19 cellular contexts compared by ENCODE assay signal in genomic region chr1:167645161-167645560, GRCh38. TPM values are rescaled to one million over a fixed set of nuclear protein-coding genes. Genes with fewer than 3 reads are reported as not detected.
DNase-seq lines count a peak whose midpoint lies in the region; ATAC-seq and TF ChIP-seq lines count a peak whose summit lies in the region.
"Had no signal": no experiment of that assay in that cellular context is flagged by ENCODE, and none has a peak within 500 bp of the region (broad histone marks: within the 10 kb centered on the region; RNA-seq: fewer than 3 reads in every experiment).

No MANE protein-coding gene starts in this region.

- 42 to 49% methylated on average over 2 of the region's 2 CpGs for WGBS in heart right ventricle, 2 donors

- H3K27me3 ChIP-seq in cardiac muscle cell (no peaks in the 10 kb centered on the region), heart right ventricle (no peaks in the 10 kb centered on the region)
- H3K27me3 ChIP-seq: pancreas, thyroid gland had no signal

- DNase-seq in cardiac muscle cell (ENCODE audit: low read depth in 1 of 2, low spot score in 1 of 2) (no peak), heart right ventricle (no peak), HCEC 1CT (no peak)
- DNase-seq in effector memory CD8-positive, alpha-beta T cell, result no peak
- DNase-seq: activated CD4-positive, alpha-beta T cell treated with anti-CD3 and anti-CD28 coated beads, Interleukin-2, amount 50 U/mL, for 4 hours; H7; hippocampal formation; mucosa of descending colon; NCI-H1694; NCI-H345; pancreas; stimulated activated CD4-positive, alpha-beta T cell treated with anti-CD3 and anti-CD28 coated beads, Interleukin-4, amount 100 ng/mL, for 1 hour; thyroid gland had no signal

- TF ChIP-seq CTCF in cardiac muscle cell (IDR thresholded peaks at IDR 0.05; ENCODE audit: low read depth, low read length), result no peak
- no peak for TF ChIP-seq CTCF in heart right ventricle (IDR thresholded peaks at IDR 0.05)
- TF ChIP-seq CTCF in VCaP (conservative IDR thresholded peaks at IDR 0.05), result no peak

- H3K27ac ChIP-seq in cardiac muscle cell (peak overlapping the region; percentile 43), heart right ventricle (peak overlapping the region in 1 of 10 donors; percentile 0), VCaP (peak overlapping the region; percentile 48)
- H3K27ac ChIP-seq: pancreas, thyroid gland had no signal

- H3K9me3 Mint-ChIP-seq in effector memory CD8-positive, alpha-beta T cell, result no peaks in the 10 kb centered on the region
- H3K9me3 Mint-ChIP-seq in stimulated activated memory B cell treated with anti-CD40 and anti-IgM and Interleukin-4, amounts not matched to agents 10 μg/mL and 1 μg/mL and 100 μg/mL, for 72 hours, result no peaks in the 10 kb centered on the region

- intact Hi-C loops in heart right ventricle (cut with DNase I), result no loop called here

- no peaks in the 10 kb centered on the region for H3K27me3 Mint-ChIP-seq in effector memory CD8-positive, alpha-beta T cell
- H3K27me3 Mint-ChIP-seq in stimulated activated memory B cell treated with anti-CD40 and anti-IgM and Interleukin-4, amounts not matched to agents 10 μg/mL and 1 μg/mL and 100 μg/mL, for 72 hours, result no peaks in the 10 kb centered on the region

- peak overlapping the region; percentile 49 to 53 for H3K4me3 Mint-ChIP-seq in effector memory CD8-positive, alpha-beta T cell
- H3K4me3 Mint-ChIP-seq in stimulated activated memory B cell treated with anti-CD40 and anti-IgM and Interleukin-4, amounts not matched to agents 10 μg/mL and 1 μg/mL and 100 μg/mL, for 72 hours, result no peak overlapping the region

- no peak for ATAC-seq in heart right ventricle
- no peak for ATAC-seq in effector memory CD8-positive, alpha-beta T cell (replicated peaks)
- no peak for ATAC-seq in stimulated activated memory B cell treated with anti-CD40 and anti-IgM and Interleukin-4, amounts not matched to agents 10 μg/mL and 1 μg/mL and 100 μg/mL, for 72 hours
- no peak for ATAC-seq in HG02973 (IDR thresholded peaks at IDR 0.05; ENCODE audit: unreplicated experiment)
- no peak for ATAC-seq in GM18517 (IDR thresholded peaks at IDR 0.05; ENCODE audit: unreplicated experiment)
- ATAC-seq: mucosa of descending colon, pancreas, Right ventricle myocardium inferior had no signal

- peaks cover 21% of the 10 kb centered on the region for H3K4me1 ChIP-seq in cardiac muscle cell (ENCODE audit: low read depth)
- H3K4me1 ChIP-seq in heart right ventricle, result peaks cover 15 to 89% (median 48%) of the 10 kb centered on the region in 9 donors
- H3K4me1 ChIP-seq: pancreas had no signal

- peak overlapping the region; percentile 70 to 81 for H3K27ac Mint-ChIP-seq in effector memory CD8-positive, alpha-beta T cell
- peak overlapping the region; percentile 75 for H3K27ac Mint-ChIP-seq in stimulated activated memory B cell treated with anti-CD40 and anti-IgM and Interleukin-4, amounts not matched to agents 10 μg/mL and 1 μg/mL and 100 μg/mL, for 72 hours

- H3K36me3 ChIP-seq in cardiac muscle cell (peaks cover 11% of the 10 kb centered on the region), heart right ventricle (peaks cover 0 to 38% (median 10%) of the 10 kb centered on the region in 9 donors)
- H3K36me3 ChIP-seq: pancreas, thyroid gland had no signal

- peaks cover 50% of the 10 kb centered on the region for H3K36me3 Mint-ChIP-seq in effector memory CD8-positive, alpha-beta T cell (ENCODE audit: insufficient read depth)
- H3K36me3 Mint-ChIP-seq in stimulated activated memory B cell treated with anti-CD40 and anti-IgM and Interleukin-4, amounts not matched to agents 10 μg/mL and 1 μg/mL and 100 μg/mL, for 72 hours, result peaks cover 47% of the 10 kb centered on the region

- H3K4me3 ChIP-seq in cardiac muscle cell (no peak overlapping the region), heart right ventricle (no peak overlapping the region)
- H3K4me3 ChIP-seq: mucosa of descending colon, pancreas, thyroid gland had no signal

- H3K4me1 Mint-ChIP-seq in effector memory CD8-positive, alpha-beta T cell (ENCODE audit: low read depth in 2 of 2), result peaks cover 77 to 82% of the 10 kb centered on the region in 2 donors
- peaks cover 93% of the 10 kb centered on the region for H3K4me1 Mint-ChIP-seq in stimulated activated memory B cell treated with anti-CD40 and anti-IgM and Interleukin-4, amounts not matched to agents 10 μg/mL and 1 μg/mL and 100 μg/mL, for 72 hours

- no peaks in the 10 kb centered on the region for H3K9me3 ChIP-seq in cardiac muscle cell (ENCODE audit: low read depth)
- H3K9me3 ChIP-seq in heart right ventricle, result no peaks in the 10 kb centered on the region
- H3K9me3 ChIP-seq: mucosa of descending colon, pancreas, thyroid gland had no signal

RNA-seq across cellular contexts. Expression of gene RCSD1, which starts 15.1 kb away (rescaled TPM):
- 317 and 386 TPM in 2 replicates for total RNA-seq in cardiac muscle cell
- polyA plus RNA-seq in cardiac muscle cell, result 77.3 and 100 TPM in 2 replicates
- 10 to 100 TPM; 27.9 to 50.2 (median 39.7) TPM for total RNA-seq in heart right ventricle
- polyA plus RNA-seq in heart right ventricle, result 10 to 100 TPM in 1 of 2 donors, 1 to 10 TPM in 1; 9.0 to 13.5 TPM
- total RNA-seq: HT-29 had no signal
